21 cellular contexts compared by ENCODE assay signal in genomic region chr21:45875416-45875760, GRCh38.
DNase-seq lines count a peak whose midpoint lies in the region; ATAC-seq and TF ChIP-seq lines count a peak whose summit lies in the region.
"Had no signal": no experiment of that assay in that cellular context is flagged by ENCODE, and none has a peak within 500 bp of the region (broad histone marks: within the 10 kb centered on the region; RNA-seq: fewer than 3 reads in every experiment).

No MANE protein-coding gene starts in this region.

- no peaks in the 10 kb centered on the region for H3K9me3 ChIP-seq in duodenal mucosa (ENCODE audit: control insufficient read depth in 1 of 2, low read length in 2 of 2)
- no peaks in the 10 kb centered on the region for H3K9me3 ChIP-seq in aorta (ENCODE audit: control insufficient read depth, low read length)
- H3K9me3 ChIP-seq: A549, ascending aorta, esophagus squamous epithelium, thoracic aorta had no signal

- no peaks in the 10 kb centered on the region for H3K27me3 ChIP-seq in duodenal mucosa (ENCODE audit: control insufficient read depth in 1 of 2, insufficient read depth in 2 of 2, low read length in 2 of 2)
- no peaks in the 10 kb centered on the region for H3K27me3 ChIP-seq in aorta (ENCODE audit: control insufficient read depth in 1 of 2, insufficient read depth in 2 of 2, low read length in 1 of 2)
- H3K27me3 ChIP-seq: ascending aorta had no signal

- no peak for TF ChIP-seq CTCF in natural killer cell (IDR thresholded peaks at IDR 0.05)
- TF ChIP-seq CTCF in nephron progenitor cell (IDR thresholded peaks at IDR 0.05) = no peak

- peaks cover 0 to 4% of the 10 kb centered on the region in 2 donors for H3K4me1 ChIP-seq in duodenal mucosa (ENCODE audit: control insufficient read depth in 1 of 2, insufficient read depth in 2 of 2, low read length in 2 of 2)
- H3K4me1 ChIP-seq in aorta (ENCODE audit: control insufficient read depth in 1 of 2, insufficient read depth in 2 of 2, low read length in 2 of 2) = no peaks in the 10 kb centered on the region
- H3K4me1 ChIP-seq: A549 had no signal

- peak; percentile 39 for DNase-seq in natural killer cell treated with Interleukin-12 subunit alpha and Interleukin-12 subunit beta and Interleukin-15 and Interleukin-18, amount 100 ng/mL, for 72 hours (ENCODE audit: low spot score)
- no peak for DNase-seq in natural killer cell
- DNase-seq in nephron progenitor cell = no peak
- DNase-seq in aorta = peak; percentile 31 to 51
- no peak for DNase-seq in activated CD4-positive, alpha-beta T cell treated with anti-CD3 and anti-CD28 coated beads, Interleukin-2, amount 50 U/mL, for 48 hours
- no peak for DNase-seq in left colon
- DNase-seq: activated naive CD4-positive, alpha-beta T cell treated with anti-CD3 and anti-CD28 coated beads, Interleukin-2, amount 10 ng/mL, durations not matched to agents 7 days and 5 days; activated T-cell treated with anti-CD3 and anti-CD28 coated beads, Interleukin-2, amount 50 U/mL, for 1 hour; C1 segment of cervical spinal cord; esophagus squamous epithelium; midbrain; NCI-H1417; NCI-H526; stimulated activated CD4-positive, alpha-beta T cell treated with anti-CD3 and anti-CD28 coated beads, Interleukin-15, amount 100 ng/mL, for 24 hours had no signal

- no peaks in the 10 kb centered on the region for H3K36me3 Mint-ChIP-seq in natural killer cell treated with Interleukin-12 subunit alpha and Interleukin-12 subunit beta and Interleukin-15 and Interleukin-18, amount 100 ng/mL, for 72 hours
- H3K36me3 Mint-ChIP-seq in natural killer cell (no peaks in the 10 kb centered on the region), nephron progenitor cell (ENCODE audit: low read depth) (no peaks in the 10 kb centered on the region)
- H3K36me3 Mint-ChIP-seq: activated CD4-positive, alpha-beta memory T cell treated with anti-CD3 and anti-CD28 coated beads for 36 hours; activated naive CD4-positive, alpha-beta T cell treated with anti-CD3 and anti-CD28 coated beads, Interleukin-2, amount 10 ng/mL, durations not matched to agents 7 days and 5 days had no signal

- H3K36me3 ChIP-seq in duodenal mucosa (ENCODE audit: control insufficient read depth in 1 of 2, insufficient read depth in 2 of 2, low read length in 2 of 2) = no peaks in the 10 kb centered on the region
- no peaks in the 10 kb centered on the region for H3K36me3 ChIP-seq in aorta (ENCODE audit: control insufficient read depth in 1 of 2, insufficient read depth in 2 of 2, low read length in 1 of 2)
- H3K36me3 ChIP-seq: ascending aorta, esophagus squamous epithelium, thoracic aorta had no signal

- no peaks in the 10 kb centered on the region for H3K9me3 Mint-ChIP-seq in natural killer cell treated with Interleukin-12 subunit alpha and Interleukin-12 subunit beta and Interleukin-15 and Interleukin-18, amount 100 ng/mL, for 72 hours
- H3K9me3 Mint-ChIP-seq in natural killer cell = no peaks in the 10 kb centered on the region
- no peaks in the 10 kb centered on the region for H3K9me3 Mint-ChIP-seq in nephron progenitor cell
- H3K9me3 Mint-ChIP-seq: activated CD4-positive, alpha-beta memory T cell treated with anti-CD3 and anti-CD28 coated beads for 36 hours; activated naive CD4-positive, alpha-beta T cell treated with anti-CD3 and anti-CD28 coated beads, Interleukin-2, amount 10 ng/mL, durations not matched to agents 7 days and 5 days had no signal

- H3K27ac ChIP-seq in duodenal mucosa (ENCODE audit: low read depth, low read length) = peak overlapping the region; percentile 20
- no peak overlapping the region for H3K27ac ChIP-seq in aorta (ENCODE audit: low read depth in 1 of 2, low read length in 2 of 2)
- H3K27ac ChIP-seq: A549, ascending aorta, thoracic aorta had no signal

- no peak overlapping the region for H3K27ac Mint-ChIP-seq in natural killer cell treated with Interleukin-12 subunit alpha and Interleukin-12 subunit beta and Interleukin-15 and Interleukin-18, amount 100 ng/mL, for 72 hours
- H3K27ac Mint-ChIP-seq in natural killer cell (no peak overlapping the region), nephron progenitor cell (peak overlapping the region; percentile 48)
- H3K27ac Mint-ChIP-seq: activated CD4-positive, alpha-beta memory T cell treated with anti-CD3 and anti-CD28 coated beads for 36 hours; activated naive CD4-positive, alpha-beta T cell treated with anti-CD3 and anti-CD28 coated beads, Interleukin-2, amount 10 ng/mL, durations not matched to agents 7 days and 5 days had no signal

- H3K9ac ChIP-seq in duodenal mucosa (ENCODE audit: low read depth in 1 of 2, low read length in 2 of 2) = no peak overlapping the region

- H3K4me3 Mint-ChIP-seq in natural killer cell treated with Interleukin-12 subunit alpha and Interleukin-12 subunit beta and Interleukin-15 and Interleukin-18, amount 100 ng/mL, for 72 hours = no peak overlapping the region
- H3K4me3 Mint-ChIP-seq in natural killer cell (no peak overlapping the region), nephron progenitor cell (peak overlapping the region; percentile 34)
- H3K4me3 Mint-ChIP-seq: activated CD4-positive, alpha-beta memory T cell treated with anti-CD3 and anti-CD28 coated beads for 36 hours; activated naive CD4-positive, alpha-beta T cell treated with anti-CD3 and anti-CD28 coated beads, Interleukin-2, amount 10 ng/mL, durations not matched to agents 7 days and 5 days had no signal

- 89 to 92% methylated on average over 6 of the region's 6 CpGs for WGBS in aorta, 2 donors

- peaks cover under 1 to 4% of the 10 kb centered on the region in 2 donors for H3K4me1 Mint-ChIP-seq in natural killer cell treated with Interleukin-12 subunit alpha and Interleukin-12 subunit beta and Interleukin-15 and Interleukin-18, amount 100 ng/mL, for 72 hours (ENCODE audit: low read depth in 2 of 2)
- peaks cover 2 to 3% of the 10 kb centered on the region in 2 donors for H3K4me1 Mint-ChIP-seq in natural killer cell
- H3K4me1 Mint-ChIP-seq in nephron progenitor cell = peaks cover 83% of the 10 kb centered on the region

- intact Hi-C loops in natural killer cell (cut with micrococcal nuclease) (no loop called here), aorta (cut with DNase I) (no loop called here), left colon (cut with DNase I, micrococcal nuclease) (no loop called here)

- ATAC-seq in natural killer cell treated with Interleukin-12 subunit alpha and Interleukin-12 subunit beta and Interleukin-15 and Interleukin-18, amount 100 ng/mL, for 72 hours = no peak
- ATAC-seq in natural killer cell = no peak
- ATAC-seq in aorta (ENCODE audit: low FRiP score) = no peak
- no peak for ATAC-seq in GM21447 (IDR thresholded peaks at IDR 0.05; ENCODE audit: unreplicated experiment)
- no peak for ATAC-seq in left colon
- ATAC-seq: A549, HCT116 had no signal

- peaks cover 15 to 16% of the 10 kb centered on the region in 2 donors for H3K27me3 Mint-ChIP-seq in natural killer cell treated with Interleukin-12 subunit alpha and Interleukin-12 subunit beta and Interleukin-15 and Interleukin-18, amount 100 ng/mL, for 72 hours
- H3K27me3 Mint-ChIP-seq in natural killer cell (ENCODE audit: low read depth in 2 of 2) = peaks cover 8 to 11% of the 10 kb centered on the region in 2 donors
- peaks cover 26% of the 10 kb centered on the region for H3K27me3 Mint-ChIP-seq in nephron progenitor cell (ENCODE audit: low read depth, poor library complexity)

- H3K4me3 ChIP-seq in duodenal mucosa (ENCODE audit: low read depth in 1 of 2, low read length in 2 of 2) (no peak overlapping the region), aorta (ENCODE audit: low read length in 2 of 2) (no peak overlapping the region)
- H3K4me3 ChIP-seq: A549, thoracic aorta had no signal

Comparison
In these comparisons a context has a peak if more than half of its experiments do, and no peak if none do; other contexts are left out.
1. DNase-seq: peak in natural killer cell treated with Interleukin-12 subunit alpha and Interleukin-12 subunit beta and Interleukin-15 and Interleukin-18, amount 100 ng/mL, for 72 hours (single experiment) and aorta (2 of 2); none in natural killer cell (single experiment), nephron progenitor cell (single experiment), activated CD4-positive, alpha-beta T cell treated with anti-CD3 and anti-CD28 coated beads, Interleukin-2, amount 50 U/mL, for 48 hours (0 of 2) and left colon (0 of 2).